Comparison of ENCODE assay signal across 10 cellular contexts in the genomic region with DNA sequence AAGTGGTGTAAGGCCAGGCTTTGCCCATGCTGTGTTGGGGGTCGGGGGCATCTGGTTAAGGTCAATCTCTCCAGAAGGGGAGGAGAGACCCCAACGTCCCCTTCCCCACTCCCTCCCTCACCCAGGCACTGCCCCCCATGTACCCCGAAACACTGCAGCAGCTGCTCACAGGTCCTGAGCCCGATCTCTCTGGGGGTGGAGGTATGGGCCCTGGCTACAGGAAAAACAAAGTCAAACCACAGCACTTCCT. TPM values are rescaled to one million over a fixed set of nuclear protein-coding genes. Genes with fewer than 3 reads are reported as not detected.
DNase-seq lines count a peak whose midpoint lies in the region; ATAC-seq and TF ChIP-seq lines count a peak whose summit lies in the region.
"Had no signal": no experiment of that assay in that cellular context is flagged by ENCODE, and none has a peak within 500 bp of the region (broad histone marks: within the 10 kb centered on the region; RNA-seq: fewer than 3 reads in every experiment).

No MANE protein-coding gene starts in this region.

- peaks cover 7% of the 10 kb centered on the region for H4K20me1 ChIP-seq in osteoblast (ENCODE audit: insufficient read depth, low read length)

- no peaks in the 10 kb centered on the region for H3K9me3 Mint-ChIP-seq in activated naive CD8-positive, alpha-beta T cell treated with anti-CD3 and anti-CD28 coated beads, Interleukin-2, amount 50 U/mL, for 24 hours

- H3K4me2 ChIP-seq in osteoblast (ENCODE audit: insufficient read depth, low read length) = no peak overlapping the region

- H2AFZ ChIP-seq in osteoblast (ENCODE audit: low read length) = no peak overlapping the region

- ATAC-seq in left ventricle myocardium superior = no peak
- peak; percentile 42 for ATAC-seq in activated naive CD8-positive, alpha-beta T cell treated with anti-CD3 and anti-CD28 coated beads, Interleukin-2, amount 50 U/mL, for 24 hours
- no peak for ATAC-seq in foreskin keratinocyte

- intact Hi-C loops in left ventricle myocardium inferior (cut with micrococcal nuclease) (no loop called here), left ventricle myocardium superior (cut with micrococcal nuclease) (no loop called here), prostate gland (cut with DNase I) (loop anchor here (5.0 to 10.0 kb wide), 2 partner anchors 97 to 201 kb away; partner anchors contain the start of genes MRPS12 and SARS2)

- peaks cover 4% of the 10 kb centered on the region for H3K36me3 Mint-ChIP-seq in activated naive CD8-positive, alpha-beta T cell treated with anti-CD3 and anti-CD28 coated beads, Interleukin-2, amount 50 U/mL, for 24 hours (ENCODE audit: low read depth)

- no peaks in the 10 kb centered on the region for H3K79me2 ChIP-seq in osteoblast (ENCODE audit: insufficient read depth, low read length)

- DNase-seq in left ventricle myocardium inferior = no peak
- DNase-seq in left ventricle myocardium superior = no peak
- DNase-seq in activated naive CD8-positive, alpha-beta T cell treated with anti-CD3 and anti-CD28 coated beads, Interleukin-2, amount 50 U/mL, for 24 hours = no peak
- no peak for DNase-seq in foreskin keratinocyte
- DNase-seq in prostate gland (ENCODE audit: low spot score) = no peak
- DNase-seq in osteoblast (ENCODE audit: insufficient read length, low spot score, missing footprints) = no peak
- no peak for DNase-seq in NCI-H82 (lab: John Stamatoyannopoulos, UW)
- DNase-seq: NCI-H345 had no signal

- 61% methylated on average over 4 of the region's 4 CpGs for WGBS in prostate gland

- H3K4me1 Mint-ChIP-seq in activated naive CD8-positive, alpha-beta T cell treated with anti-CD3 and anti-CD28 coated beads, Interleukin-2, amount 50 U/mL, for 24 hours = peaks cover 35% of the 10 kb centered on the region

- peaks cover 4% of the 10 kb centered on the region for H3K27me3 Mint-ChIP-seq in activated naive CD8-positive, alpha-beta T cell treated with anti-CD3 and anti-CD28 coated beads, Interleukin-2, amount 50 U/mL, for 24 hours

- H3K27me3 ChIP-seq in left ventricle myocardium inferior (ENCODE audit: low read depth) = no peaks in the 10 kb centered on the region
- H3K27me3 ChIP-seq in mucosa of rectum (ENCODE audit: control insufficient read depth in 2 of 2, insufficient read depth in 2 of 2, low read length in 2 of 2) = no peaks in the 10 kb centered on the region
- no peaks in the 10 kb centered on the region for H3K27me3 ChIP-seq in foreskin keratinocyte
- H3K27me3 ChIP-seq in prostate gland (replicated peaks; ENCODE audit: insufficient read depth) = no peaks in the 10 kb centered on the region
- no peaks in the 10 kb centered on the region for H3K27me3 ChIP-seq in osteoblast (ENCODE audit: insufficient read depth, low read length)

- peak overlapping the region; percentile 57 for H3K27ac ChIP-seq in left ventricle myocardium inferior (replicated peaks)
- peak overlapping the region; percentile 75 to 92 for H3K27ac ChIP-seq in mucosa of rectum (ENCODE audit: low read depth in 2 of 2, low read length in 2 of 2)
- no peak overlapping the region for H3K27ac ChIP-seq in foreskin keratinocyte
- peak overlapping the region in 1 of 2 donors; percentile 57 for H3K27ac ChIP-seq in prostate gland
- no peak overlapping the region for H3K27ac ChIP-seq in osteoblast (ENCODE audit: low read depth, low read length)

- H3K27ac Mint-ChIP-seq in activated naive CD8-positive, alpha-beta T cell treated with anti-CD3 and anti-CD28 coated beads, Interleukin-2, amount 50 U/mL, for 24 hours = peak overlapping the region; percentile 27

- H3K9me3 ChIP-seq in left ventricle myocardium inferior (replicated peaks) (no peaks in the 10 kb centered on the region), mucosa of rectum (ENCODE audit: control insufficient read depth in 2 of 2, low read length in 2 of 2) (no peaks in the 10 kb centered on the region), prostate gland (no peaks in the 10 kb centered on the region), osteoblast (ENCODE audit: low read depth, low read length) (no peaks in the 10 kb centered on the region)

- H3K36me3 ChIP-seq in left ventricle myocardium inferior = peaks cover 29% of the 10 kb centered on the region
- H3K36me3 ChIP-seq in mucosa of rectum (ENCODE audit: control insufficient read depth in 2 of 2, insufficient read depth in 2 of 2, low read length in 2 of 2) = peaks cover 12% of the 10 kb centered on the region in 2 donors
- no peaks in the 10 kb centered on the region for H3K36me3 ChIP-seq in prostate gland
- peaks cover 34% of the 10 kb centered on the region for H3K36me3 ChIP-seq in osteoblast (ENCODE audit: insufficient read depth, low read length)

- no peak overlapping the region for H3K4me3 ChIP-seq in left ventricle myocardium inferior
- peak overlapping the region in 1 of 2 donors; percentile 56 for H3K4me3 ChIP-seq in mucosa of rectum (ENCODE audit: low read length in 2 of 2)
- H3K4me3 ChIP-seq in prostate gland = no peak overlapping the region
- no peak overlapping the region for H3K4me3 ChIP-seq in osteoblast (ENCODE audit: insufficient read depth, low read length)

- peak overlapping the region; percentile 72 to 73 for H3K9ac ChIP-seq in mucosa of rectum (ENCODE audit: low read depth in 1 of 2, low read length in 2 of 2)

- TF ChIP-seq POLR2A in prostate gland (IDR thresholded peaks at IDR 0.05) = no peak

- H3K4me1 ChIP-seq in left ventricle myocardium inferior = peaks cover 63% of the 10 kb centered on the region
- peaks cover 31 to 46% of the 10 kb centered on the region in 2 donors for H3K4me1 ChIP-seq in mucosa of rectum (ENCODE audit: control insufficient read depth in 2 of 2, insufficient read depth in 2 of 2, low read length in 2 of 2)
- H3K4me1 ChIP-seq in foreskin keratinocyte = peaks cover 7% of the 10 kb centered on the region
- no peaks in the 10 kb centered on the region for H3K4me1 ChIP-seq in prostate gland (replicated peaks)
- peaks cover 3% of the 10 kb centered on the region for H3K4me1 ChIP-seq in osteoblast (ENCODE audit: insufficient read depth, low read length)

- H3K4me3 Mint-ChIP-seq in activated naive CD8-positive, alpha-beta T cell treated with anti-CD3 and anti-CD28 coated beads, Interleukin-2, amount 50 U/mL, for 24 hours = no peak overlapping the region

- no peak for TF ChIP-seq CTCF in left ventricle myocardium inferior (IDR thresholded peaks at IDR 0.05; ENCODE audit: borderline replicate concordance)
- TF ChIP-seq CTCF in foreskin keratinocyte (conservative IDR thresholded peaks at IDR 0.05) = no peak
- TF ChIP-seq CTCF in prostate gland (IDR thresholded peaks at IDR 0.05) = no peak
- TF ChIP-seq CTCF in osteoblast (IDR thresholded peaks at IDR 0.05; ENCODE audit: extremely low read depth, low read depth, low read length) = no peak

RNA-seq across cellular contexts. Expression of gene CAPN12, which starts 10.2 kb away (rescaled TPM):
- total RNA-seq in left ventricle myocardium inferior = 0.22 TPM
- not detected for total RNA-seq in left ventricle myocardium superior
- 0.78 and 1.4 TPM in 2 replicates for total RNA-seq in foreskin keratinocyte
- 1.6 and 2.5 TPM in 2 replicates for polyA plus RNA-seq in foreskin keratinocyte
- total RNA-seq in prostate gland = 1 to 10 TPM; 2.3 to 6.0 TPM
- not detected in 2 replicates for total RNA-seq in osteoblast

RNA-seq across cellular contexts. Expression of gene LGALS7, which starts 39.2 kb away (rescaled TPM):
- not detected for total RNA-seq in left ventricle myocardium inferior
- not detected for total RNA-seq in left ventricle myocardium superior
- total RNA-seq in foreskin keratinocyte = 6.6 and 11.2 TPM in 2 replicates
- polyA plus RNA-seq in foreskin keratinocyte = 13.7 and 24.2 TPM in 2 replicates
- total RNA-seq in prostate gland = not detected
- total RNA-seq in osteoblast = not detected in 2 replicates
- total RNA-seq: lung microvascular endothelial cell had no signal

RNA-seq across cellular contexts. Expression of gene LGALS7B, which starts 54.9 kb away (rescaled TPM):
- total RNA-seq in left ventricle myocardium inferior (not detected), left ventricle myocardium superior (not detected), foreskin keratinocyte (407 and 889 TPM in 2 replicates), prostate gland (1 to 10 TPM; 3.8 to 9.8 TPM), osteoblast (not detected in 2 replicates)
- 687 and 1,622 TPM in 2 replicates for polyA plus RNA-seq in foreskin keratinocyte
- total RNA-seq: lung microvascular endothelial cell had no signal

Comparison
In these comparisons a context has a peak if more than half of its experiments do, and no peak if none do; other contexts are left out.
1. H3K27ac ChIP-seq: peak in left ventricle myocardium inferior (single experiment) and mucosa of rectum (2 of 2); none in foreskin keratinocyte (single experiment) and osteoblast (single experiment).
2. RNA of gene LGALS7B, which starts 54.9 kb away (total RNA-seq): 407 to 889 TPM in foreskin keratinocyte; 3.8 to 9.8 TPM in prostate gland, not detected in left ventricle myocardium inferior (single experiment), not detected in left ventricle myocardium superior (single experiment) and not detected in osteoblast; every median in the first group is over 10 times any median in the second.